ENCODE assay signal across 40 cellular contexts in the genomic region with DNA sequence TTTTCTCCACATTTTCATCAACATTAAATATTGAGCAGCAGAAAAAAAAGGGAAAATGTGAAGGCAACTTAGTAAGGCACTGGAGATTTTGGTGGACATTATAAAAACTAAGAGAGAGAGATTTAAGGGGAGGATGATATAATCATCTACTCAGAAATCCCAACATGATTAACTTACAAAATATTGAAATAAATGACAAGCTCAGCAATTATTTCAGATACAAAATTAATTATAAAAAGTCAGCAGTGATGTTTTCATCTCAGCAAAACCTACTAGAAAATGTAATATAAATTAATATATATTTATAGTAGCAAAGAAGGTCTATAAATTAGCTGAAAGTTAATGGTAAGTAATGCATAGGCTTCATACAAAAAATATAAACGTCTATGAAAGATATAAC. TPM values are rescaled to one million over a fixed set of nuclear protein-coding genes. Genes with fewer than 3 reads are reported as not detected.
"Had no signal": no experiment of that assay in that cellular context is flagged by ENCODE, and none has a peak within 500 bp of the region (broad histone marks: within the 10 kb centered on the region; RNA-seq: fewer than 3 reads in every experiment).

No MANE protein-coding gene starts in this region.

- H3K9me3 Mint-ChIP-seq: activated naive CD8-positive, alpha-beta T cell treated with anti-CD3 and anti-CD28 coated beads for 36 hours had no signal

- DNase-seq: activated B cell treated with CpG ODN at 0.5 μM for 24 hours; activated CD4-positive, alpha-beta memory T cell treated with anti-CD3 and anti-CD28 coated beads for 36 hours; activated CD4-positive, alpha-beta T cell treated with anti-CD3 and anti-CD28 coated beads for 4 hours; activated CD4-positive, alpha-beta T cell treated with anti-CD3 and anti-CD28 coated beads, Interleukin-2, amount 10 ng/mL, durations not matched to agents 24 days and 14 days; activated CD4-positive, alpha-beta T cell treated with anti-CD3 and anti-CD28 coated beads, Interleukin-2, amount 50 U/mL, for 1 hour; activated CD4-positive, alpha-beta T cell treated with anti-CD3 and anti-CD28 coated beads, Interleukin-2, amount 50 U/mL, for 4 hours; activated CD4-positive, CD25-positive, alpha-beta regulatory T cell treated with anti-CD3 and anti-CD28 coated beads, Interleukin-2, amount 50 U/mL, for 72 hours; activated CD8-positive, alpha-beta memory T cell treated with anti-CD3 and anti-CD28 coated beads, Interleukin-2, amount 50 U/mL, for 4 hours; activated CD8-positive, alpha-beta T cell treated with anti-CD3 and anti-CD28 coated beads for 36 hours; activated effector memory CD4-positive, alpha-beta T cell treated with anti-CD3 and anti-CD28 coated beads, Interleukin-2, amount 50 U/mL, for 16 hours; activated gamma-delta T cell treated with Interleukin-2 at 50 U/mL for 16 hours; activated naive CD4-positive, alpha-beta T cell; activated naive CD4-positive, alpha-beta T cell treated with anti-CD3 and anti-CD28 coated beads for 36 hours; activated naive CD4-positive, alpha-beta T cell treated with anti-CD3 and anti-CD28 coated beads, Interleukin-2, amount 50 U/mL, for 16 hours; activated naive CD8-positive, alpha-beta T cell treated with anti-CD3 and anti-CD28 coated beads for 36 hours; activated T-cell treated with anti-CD3 and anti-CD28 coated beads for 4 hours; activated T-cell treated with anti-CD3 and anti-CD28 coated beads, Interleukin-2, amount 50 U/mL, for 1 hour; activated T-cell treated with anti-CD3 and anti-CD28 coated beads, Interleukin-2, amount 50 U/mL, for 4 hours; activated T-cell treated with anti-CD3 and anti-CD28 coated beads, Interleukin-2, amount 50 U/mL, for 72 hours; adrenal gland; amniotic stem cell; aorta; body of pancreas; brain microvascular endothelial cell; central memory CD4-positive, alpha-beta T cell; T-helper 1 cell; T-helper 2 cell; T-helper 9 cell had no signal

- H3K36me3 ChIP-seq: adrenal gland, brain microvascular endothelial cell, breast epithelium had no signal

- H3K4me3 Mint-ChIP-seq: activated B cell treated with CpG ODN at 0.5 μM for 24 hours; activated CD4-positive, alpha-beta memory T cell treated with anti-CD3 and anti-CD28 coated beads for 36 hours; activated CD4-positive, alpha-beta T cell treated with anti-CD3 and anti-CD28 coated beads, Interleukin-2, amount 10 ng/mL, durations not matched to agents 24 days and 14 days; activated CD8-positive, alpha-beta T cell treated with anti-CD3 and anti-CD28 coated beads for 36 hours; activated naive CD4-positive, alpha-beta T cell treated with anti-CD3 and anti-CD28 coated beads for 36 hours; activated naive CD8-positive, alpha-beta T cell treated with anti-CD3 and anti-CD28 coated beads for 36 hours; activated T-cell treated with anti-CD3 and anti-CD28 coated beads, Interleukin-2, amount 50 U/mL, for 4 hours; activated T-cell treated with anti-CD3 and anti-CD28 coated beads, Interleukin-2, amount 50 U/mL, for 72 hours; activated T-helper 1 cell treated with anti-CD3 and anti-CD28 coated beads, Interleukin-12 subunit alpha, Interleukin-12 subunit beta, Interleukin-2, Interleukin-4 antibody, amounts not matched to agents 30 ng/mL and 10 ng/mL and 1 ng/mL, durations not matched to agents 14 hours and 24 hours and 36 hours; activated T-helper 17 cell treated with anti-CD3 and anti-CD28 coated beads, Interleukin-2, amount 50 U/mL, for 72 hours; T-helper 1 cell treated with Interleukin-12 subunit alpha and Interleukin-12 subunit beta and Interleukin-4 antibody, amounts not matched to agents 30 μg/mL and 1 μg/mL, for 36 hours; T-helper 2 cell treated with Interferon-gamma antibody and Interleukin-4, amounts not matched to agents 5 μg/mL and 100 μg/mL, for 36 hours had no signal

- H3K27ac Mint-ChIP-seq: activated B cell treated with CpG ODN at 0.5 μM for 24 hours; activated CD4-positive, alpha-beta memory T cell treated with anti-CD3 and anti-CD28 coated beads for 36 hours; activated CD4-positive, alpha-beta T cell treated with anti-CD3 and anti-CD28 coated beads, Interleukin-2, amount 10 ng/mL, durations not matched to agents 24 days and 14 days; activated CD8-positive, alpha-beta T cell treated with anti-CD3 and anti-CD28 coated beads for 36 hours; activated naive CD4-positive, alpha-beta T cell treated with anti-CD3 and anti-CD28 coated beads for 36 hours; activated naive CD4-positive, alpha-beta T cell treated with anti-CD3 and anti-CD28 coated beads, Interleukin-2, amount 50 U/mL, for 72 hours; activated naive CD8-positive, alpha-beta T cell treated with anti-CD3 and anti-CD28 coated beads for 36 hours; activated T-cell treated with anti-CD3 and anti-CD28 coated beads, Interleukin-2, amount 50 U/mL, for 72 hours; activated T-helper 1 cell treated with anti-CD3 and anti-CD28 coated beads, Interleukin-12 subunit alpha, Interleukin-12 subunit beta, Interleukin-2, Interleukin-4 antibody, amounts not matched to agents 30 ng/mL and 10 ng/mL and 1 ng/mL, durations not matched to agents 14 hours and 24 hours and 36 hours; activated T-helper 17 cell treated with anti-CD3 and anti-CD28 coated beads, Interleukin-2, amount 50 U/mL, for 72 hours; T-helper 1 cell treated with Interleukin-12 subunit alpha and Interleukin-12 subunit beta and Interleukin-4 antibody, amounts not matched to agents 30 μg/mL and 1 μg/mL, for 36 hours; T-helper 2 cell treated with Interferon-gamma antibody and Interleukin-4, amounts not matched to agents 5 μg/mL and 100 μg/mL, for 36 hours had no signal

- H3K4me1 Mint-ChIP-seq: activated B cell treated with CpG ODN at 0.5 μM for 24 hours; activated CD4-positive, alpha-beta T cell treated with anti-CD3 and anti-CD28 coated beads, Interleukin-2, amount 10 ng/mL, durations not matched to agents 24 days and 14 days; activated naive CD8-positive, alpha-beta T cell treated with anti-CD3 and anti-CD28 coated beads for 36 hours; activated T-helper 17 cell treated with anti-CD3 and anti-CD28 coated beads, Interleukin-2, amount 50 U/mL, for 72 hours had no signal

- ATAC-seq: activated CD8-positive, alpha-beta T cell treated with anti-CD3 and anti-CD28 coated beads for 36 hours; activated naive CD4-positive, alpha-beta T cell treated with anti-CD3 and anti-CD28 coated beads, Interleukin-2, amount 50 U/mL, for 72 hours; activated T-cell treated with anti-CD3 and anti-CD28 coated beads, Interleukin-2, amount 50 U/mL, for 4 hours; activated T-cell treated with anti-CD3 and anti-CD28 coated beads, Interleukin-2, amount 50 U/mL, for 72 hours; activated T-helper 17 cell treated with anti-CD3 and anti-CD28 coated beads, Interleukin-2, amount 50 U/mL, for 72 hours; body of pancreas had no signal

- H3K27me3 Mint-ChIP-seq: activated B cell treated with CpG ODN at 0.5 μM for 24 hours; activated CD4-positive, alpha-beta memory T cell treated with anti-CD3 and anti-CD28 coated beads for 36 hours; activated CD4-positive, alpha-beta T cell treated with anti-CD3 and anti-CD28 coated beads, Interleukin-2, amount 10 ng/mL, durations not matched to agents 24 days and 14 days; activated CD8-positive, alpha-beta T cell treated with anti-CD3 and anti-CD28 coated beads for 36 hours; activated naive CD8-positive, alpha-beta T cell treated with anti-CD3 and anti-CD28 coated beads for 36 hours; activated T-helper 17 cell treated with anti-CD3 and anti-CD28 coated beads, Interleukin-2, amount 50 U/mL, for 72 hours had no signal

- H3K27ac ChIP-seq: adrenal gland, body of pancreas, brain microvascular endothelial cell, breast epithelium, VCaP had no signal

- H3K36me3 Mint-ChIP-seq: activated CD4-positive, alpha-beta memory T cell treated with anti-CD3 and anti-CD28 coated beads for 36 hours; activated naive CD4-positive, alpha-beta T cell treated with anti-CD3 and anti-CD28 coated beads, Interleukin-2, amount 50 U/mL, for 72 hours; activated naive CD8-positive, alpha-beta T cell treated with anti-CD3 and anti-CD28 coated beads for 36 hours had no signal

- H3K27me3 ChIP-seq: adrenal gland, body of pancreas, brain microvascular endothelial cell, breast epithelium had no signal

- H3K4me1 ChIP-seq: adrenal gland, body of pancreas, breast epithelium had no signal

- H3K4me3 ChIP-seq: adrenal gland, body of pancreas, breast epithelium had no signal

- FAIRE-seq: astrocyte, TTC549 had no signal

- H3K9me3 ChIP-seq: adrenal gland, body of pancreas, breast epithelium had no signal

RNA-seq across cellular contexts. Expression of a gene that starts 30.8 kb away (rescaled TPM):
- total RNA-seq: activated B cell treated with CpG ODN at 0.5 μM for 24 hours; activated CD4-positive, alpha-beta memory T cell treated with anti-CD3 and anti-CD28 coated beads for 36 hours; activated CD4-positive, alpha-beta T cell treated with anti-CD3 and anti-CD28 coated beads, Interleukin-2, amount 10 ng/mL, durations not matched to agents 24 days and 14 days; activated CD8-positive, alpha-beta memory T cell treated with anti-CD3 and anti-CD28 coated beads for 36 hours; activated CD8-positive, alpha-beta T cell treated with anti-CD3 and anti-CD28 coated beads for 36 hours; activated naive CD4-positive, alpha-beta T cell treated with anti-CD3 and anti-CD28 coated beads for 36 hours; activated naive CD4-positive, alpha-beta T cell treated with anti-CD3 and anti-CD28 coated beads, Interleukin-2, amount 50 U/mL, for 72 hours; activated naive CD8-positive, alpha-beta T cell treated with anti-CD3 and anti-CD28 coated beads for 36 hours; activated T-cell treated with anti-CD3 and anti-CD28 coated beads, Interleukin-2, amount 50 U/mL, for 4 hours; activated T-cell treated with anti-CD3 and anti-CD28 coated beads, Interleukin-2, amount 50 U/mL, for 72 hours; activated T-helper 1 cell treated with anti-CD3 and anti-CD28 coated beads, Interleukin-12 subunit alpha, Interleukin-12 subunit beta, Interleukin-2, Interleukin-4 antibody, amounts not matched to agents 30 ng/mL and 10 ng/mL and 1 ng/mL, durations not matched to agents 14 hours and 24 hours and 36 hours; activated T-helper 17 cell treated with anti-CD3 and anti-CD28 coated beads, Interleukin-2, amount 50 U/mL, for 72 hours; adrenal gland; aorta; astrocyte; body of pancreas; breast epithelium; cardiac septum; cerebellum had no signal
- polyA plus RNA-seq: adrenal gland had no signal
